Comparison of ENCODE assay signal across 14 cellular contexts in genomic region chr7:30896783-30897617, GRCh38. TPM values are rescaled to one million over a fixed set of nuclear protein-coding genes. Genes with fewer than 3 reads are reported as not detected.
DNase-seq lines count a peak whose midpoint lies in the region; ATAC-seq, FAIRE-seq and TF ChIP-seq lines count a peak whose summit lies in the region.
"Had no signal": no experiment of that assay in that cellular context is flagged by ENCODE, and none has a peak within 500 bp of the region (broad histone marks: within the 10 kb centered on the region; RNA-seq: fewer than 3 reads in every experiment).

No MANE protein-coding gene starts in this region.

- no peak overlapping the region for H2BK12ac ChIP-seq in mesenchymal stem cell (ENCODE audit: low read length in 2 of 2)

- TF ChIP-seq POLR2A in A549 (IDR thresholded peaks at IDR 0.05; ENCODE audit: low read length) (no peak), esophagus squamous epithelium (IDR thresholded peaks at IDR 0.05) (no peak)

- no peak overlapping the region for H2BK15ac ChIP-seq in mesenchymal stem cell (ENCODE audit: low read depth, poor library complexity, severe bottlenecking)

- no peak overlapping the region for H3K23ac ChIP-seq in mesenchymal stem cell (ENCODE audit: low read length in 2 of 2)

- H2BK120ac ChIP-seq in mesenchymal stem cell (ENCODE audit: low read depth, low read length): no peak overlapping the region

- H3K4ac ChIP-seq in mesenchymal stem cell (ENCODE audit: low read depth in 1 of 2, low read length in 2 of 2): no peak overlapping the region

- TF ChIP-seq RAD21 in A549 (conservative IDR thresholded peaks at IDR 0.05 in 1 of 2, IDR thresholded peaks at IDR 0.05 in 1 of 2): no peak

- intact Hi-C loops in esophagus squamous epithelium (cut with DNase I): no loop called here

- H3K36me3 ChIP-seq in esophagus squamous epithelium (no peaks in the 10 kb centered on the region), mesenchymal stem cell (ENCODE audit: control insufficient read depth in 1 of 2, insufficient read depth in 2 of 2, low read depth in 1 of 2, low read length in 2 of 2) (peaks cover 0 to 7% of the 10 kb centered on the region in 2 experiments)
- H3K36me3 ChIP-seq: ovary had no signal

- no peak overlapping the region for H4K91ac ChIP-seq in mesenchymal stem cell (ENCODE audit: low read length)

- 50% methylated on average over 10 of the region's 13 CpGs for WGBS in A549 (ENCODE audit: missing lambda C conversion rate)
- 30 to 53% methylated on average over 4 to 11 of the region's 13 CpGs for WGBS in esophagus squamous epithelium, 2 donors
- 61% methylated on average over 12 of the region's 13 CpGs for WGBS in mesenchymal stem cell

- H3K4me1 ChIP-seq in A549: peaks cover 8% of the 10 kb centered on the region; the same call in 1 of the 3 replicates
- H3K4me1 ChIP-seq in esophagus squamous epithelium: peaks cover 9 to 78% (median 38%) of the 10 kb centered on the region in 3 donors
- peaks cover 62% of the 10 kb centered on the region for H3K4me1 ChIP-seq in mesenchymal stem cell (ENCODE audit: control insufficient read depth, insufficient read depth, low read depth, low read length)

- peak overlapping the region; percentile 71 for H2AK5ac ChIP-seq in mesenchymal stem cell (ENCODE audit: low read length, severe bottlenecking)

- DNase-seq in A549 (ENCODE audit: low read depth in 1 of 2, low spot score in 1 of 2) (no peak), NCI-H226 (peak; percentile 67), esophagus squamous epithelium (lab: John Stamatoyannopoulos, UW) (no peak), mesenchymal stem cell (no peak), GDM1 (lab: John Stamatoyannopoulos, UW) (no peak), GM13977 (ENCODE audit: low spot score) (no peak)
- DNase-seq: activated naive CD4-positive, alpha-beta T cell treated with anti-CD3 and anti-CD28 coated beads, Interleukin-2, amount 10 ng/mL, durations not matched to agents 7 days and 5 days; central memory CD4-positive, alpha-beta T cell; NCI-H1092 treated with DMSO at 0.1 percent for 48 hours had no signal

- no peak overlapping the region for H3K14ac ChIP-seq in mesenchymal stem cell (ENCODE audit: low read length in 2 of 2)

- H3K4me3 ChIP-seq in A549 (no peak overlapping the region), esophagus squamous epithelium (no peak overlapping the region), mesenchymal stem cell (ENCODE audit: insufficient read depth in 1 of 2, low read depth in 1 of 2, low read length in 2 of 2) (no peak overlapping the region)
- H3K4me3 ChIP-seq: ovary, SK-N-MC had no signal

- H3K79me1 ChIP-seq in mesenchymal stem cell (replicated peaks; ENCODE audit: low read length, poor library complexity, severe bottlenecking): no peaks in the 10 kb centered on the region

- H3K27me3 ChIP-seq in esophagus squamous epithelium: no peaks in the 10 kb centered on the region
- no peaks in the 10 kb centered on the region for H3K27me3 ChIP-seq in mesenchymal stem cell (ENCODE audit: control insufficient read depth in 1 of 2, insufficient read depth in 1 of 2, low read length in 2 of 2)
- H3K27me3 ChIP-seq: ovary had no signal

- H3K27ac ChIP-seq in A549 (no peak overlapping the region), esophagus squamous epithelium (peak overlapping the region in 3 of 4 donors; percentile 36 to 74 (median 46)), mesenchymal stem cell (ENCODE audit: low read length, poor library complexity, severe bottlenecking) (no peak overlapping the region)
- H3K27ac ChIP-seq: ovary, SK-N-MC, VCaP had no signal

- H3K4me2 ChIP-seq in A549 (peak overlapping the region; percentile 28), mesenchymal stem cell (ENCODE audit: low read length, poor library complexity, severe bottlenecking) (peak overlapping the region; percentile 23)

- H3K9me3 ChIP-seq in A549 (no peaks in the 10 kb centered on the region), esophagus squamous epithelium (no peaks in the 10 kb centered on the region), mesenchymal stem cell (ENCODE audit: control insufficient read depth, low read length) (no peaks in the 10 kb centered on the region)
- H3K9me3 ChIP-seq: ovary had no signal

- CTCF ChIA-PET in A549 (lab: Yijun Ruan, JAX): interaction anchor here (0.6 to 1.4 kb wide), 5 partner anchors 9 to 130 kb away, joined by 3 to 4 read pairs (median 3); no protein-coding TSS in a partner anchor

- H4K8ac ChIP-seq in mesenchymal stem cell (ENCODE audit: low read length): no peak overlapping the region

- ATAC-seq in A549: peak in 1 of 2 experiments; percentile 11; a peak in 1 of 6 replicates
- ATAC-seq in HG02885 (IDR thresholded peaks at IDR 0.05; ENCODE audit: poor library complexity, unreplicated experiment): no peak
- ATAC-seq in GM21717 (IDR thresholded peaks at IDR 0.05; ENCODE audit: unreplicated experiment): no peak

- H3K18ac ChIP-seq in mesenchymal stem cell (ENCODE audit: low read depth in 1 of 2, low read length in 2 of 2): no peak overlapping the region

- H3K9ac ChIP-seq in mesenchymal stem cell (ENCODE audit: low read length): no peak overlapping the region

- POLR2A ChIA-PET in A549 (lab: Yijun Ruan, JAX): no interaction called here

- H2BK5ac ChIP-seq in mesenchymal stem cell (ENCODE audit: low read depth, low read length, poor library complexity, severe bottlenecking): no peak overlapping the region

- TF ChIP-seq CTCF in A549 (IDR thresholded peaks at IDR 0.05) (no peak), esophagus squamous epithelium (IDR thresholded peaks at IDR 0.05) (no peak), GM13977 (IDR thresholded peaks at IDR 0.05; ENCODE audit: extremely low read depth, insufficient read depth, missing control alignments) (no peak)

- FAIRE-seq in A549 (lab: Jason Lieb, UNC): no peak

- TF ChIP-seq EP300 in A549 (IDR thresholded peaks at IDR 0.05): no peak

- in situ Hi-C loops in GM13977 (cut with MboI; ENCODE audit: low pct_unique_long_range_greater_than_20kb, low sequenced_read_pairs, unreplicated experiment): no loop called here

- H2AFZ ChIP-seq in mesenchymal stem cell (ENCODE audit: low read depth, low read length): no peak overlapping the region

TF ChIP-seq in A549, 52 proteins besides CTCF, POLR2A, EP300 and RAD21:
- no peak for TF ChIP-seq ESRRA (IDR thresholded peaks at IDR 0.05; ENCODE audit: borderline replicate concordance, low read length)
- peak; percentile 14 for TF ChIP-seq ZFP36 (IDR thresholded peaks at IDR 0.05; ENCODE audit: borderline replicate concordance, partially characterized antibody)

RNA-seq across cellular contexts. Expression of gene AQP1, which starts 14.7 kb away (rescaled TPM):
- polyA plus RNA-seq in A549 (2011; rRNA removed) (0.53 and 0.58 TPM in 2 replicates), A549 (2017; fragmentation: RNase III; extraction: RNeasy Plus Mini Kit Qiagen cat#74134 plus additional on column Dnase treatment) (0.49 to 0.55 TPM (median 0.50 TPM) in 3 replicates)
- 0.19 TPM in 2 replicates for polyA plus RNA-seq in A549 (2012; cell fraction: cytosol; rRNA removed)
- polyA plus RNA-seq in A549 (2012; cell fraction: nucleus; rRNA removed): 2.9 and 3.0 TPM in 2 replicates
- 0.21 and 0.49 TPM in 2 replicates for polyA minus RNA-seq in A549 (2011; rRNA and poly(A)+ RNA removed)
- 100 to 1,000 TPM in 1 of 4 donors, 10 to 100 TPM in 3; 14.9 to 159 (median 44.7) TPM for total RNA-seq in esophagus squamous epithelium
- polyA plus RNA-seq in mesenchymal stem cell (2013, experiment 1 of 2): 1.0 TPM
- polyA plus RNA-seq in mesenchymal stem cell (2013, experiment 2 of 2): 0.86 TPM

Comparison
In these comparisons a context has a peak if more than half of its experiments do, and no peak if none do; other contexts are left out.
1. H3K27ac ChIP-seq: peak in esophagus squamous epithelium (3 of 4); none in A549 (0 of 2) and mesenchymal stem cell (single experiment).